Comparison of ENCODE assay signal across 8 cellular contexts in genomic region chr21:36150192-36150711, GRCh38. TPM values are rescaled to one million over a fixed set of nuclear protein-coding genes. Genes with fewer than 3 reads are reported as not detected.
DNase-seq lines count a peak whose midpoint lies in the region; ATAC-seq and TF ChIP-seq lines count a peak whose summit lies in the region.

No MANE protein-coding gene starts in this region.

- ATAC-seq in GM19452 (IDR thresholded peaks at IDR 0.05; ENCODE audit: unreplicated experiment) = peak; percentile 60
- no peak for ATAC-seq in HG03521 (IDR thresholded peaks at IDR 0.05; ENCODE audit: unreplicated experiment)

- H3K4me3 ChIP-seq in BLaER1 (no peak overlapping the region), neutrophil (ENCODE audit: low read depth in 1 of 2, low read length in 1 of 2) (peak overlapping the region; percentile 31), Caco-2 (ENCODE audit: low read depth, low read length) (no peak overlapping the region)

- H3K27ac ChIP-seq in BLaER1 (peak overlapping the region; percentile 74), neutrophil (peak overlapping the region; percentile 85)

- H3K4me1 ChIP-seq in BLaER1 (peaks cover 18% of the 10 kb centered on the region), neutrophil (ENCODE audit: control insufficient read depth in 1 of 2, insufficient read depth in 1 of 2, low read depth in 1 of 2, low read length in 1 of 2) (peaks cover 42 to 46% of the 10 kb centered on the region in 2 experiments), Caco-2 (peaks cover 3% of the 10 kb centered on the region)

- peak; percentile 98 for DNase-seq in NOMO-1 treated with DMSO at 0.1 percent for 48 hours (lab: John Stamatoyannopoulos, UW; ENCODE audit: unreplicated experiment)
- peak; percentile 29 for DNase-seq in dermis blood vessel endothelial cell
- no peak for DNase-seq in Caco-2
- DNase-seq in HuH-7.5 (ENCODE audit: low spot score) = no peak

- H3K9me3 ChIP-seq in BLaER1 = no peaks in the 10 kb centered on the region
- H3K9me3 ChIP-seq in neutrophil = no peaks in the 10 kb centered on the region
- no peaks in the 10 kb centered on the region for H3K9me3 ChIP-seq in Caco-2

- H3K4me3 Mint-ChIP-seq in Caco-2 (ENCODE audit: unreplicated experiment) = no peak overlapping the region

- CTCF ChIA-PET in Caco-2 (lab: Charles Lee) = no interaction called here

- BruUV-seq in Caco-2 (replicated peaks; lab: Mats Ljungman, UMichigan) = no TSS peak

- H4K20me1 ChIP-seq in BLaER1 = no peaks in the 10 kb centered on the region

- peaks cover 11% of the 10 kb centered on the region for H3K4me1 Mint-ChIP-seq in Caco-2 (ENCODE audit: low read depth, unreplicated experiment)

- no peaks in the 10 kb centered on the region for H3K27me3 Mint-ChIP-seq in Caco-2 (ENCODE audit: insufficient read depth, unreplicated experiment)

- no peaks in the 10 kb centered on the region for H3K36me3 ChIP-seq in BLaER1
- no peaks in the 10 kb centered on the region for H3K36me3 ChIP-seq in neutrophil
- no peaks in the 10 kb centered on the region for H3K36me3 ChIP-seq in Caco-2 (ENCODE audit: control insufficient read depth, insufficient read depth, low read length)

- intact Hi-C loops in Caco-2 (cut with micrococcal nuclease; ENCODE audit: unreplicated experiment) = no loop called here

- no peak overlapping the region for H3K27ac Mint-ChIP-seq in Caco-2 (ENCODE audit: unreplicated experiment)

- no peak for TF ChIP-seq CTCF in neutrophil (IDR thresholded peaks at IDR 0.05)
- no peak for TF ChIP-seq CTCF in Caco-2 (IDR thresholded peaks at IDR 0.05; ENCODE audit: insufficient read depth in 1 of 2, low read depth in 1 of 2, low read length in 1 of 2, severe bottlenecking in 1 of 2, unreplicated experiment in 1 of 2)

- POLR2A ChIA-PET in Caco-2 (lab: Charles Lee) = no interaction called here

- no peaks in the 10 kb centered on the region for H3K9me3 Mint-ChIP-seq in Caco-2 (ENCODE audit: unreplicated experiment)

- H3K36me3 Mint-ChIP-seq in Caco-2 (ENCODE audit: insufficient read depth, unreplicated experiment) = peaks cover 4% of the 10 kb centered on the region

- H3K27me3 ChIP-seq in BLaER1 = no peaks in the 10 kb centered on the region
- H3K27me3 ChIP-seq in neutrophil = no peaks in the 10 kb centered on the region
- no peaks in the 10 kb centered on the region for H3K27me3 ChIP-seq in Caco-2 (replicated peaks; ENCODE audit: control insufficient read depth, insufficient read depth, low read length)

- peak overlapping the region; percentile 30; the same call in 1 of the 2 replicates for H3K9ac ChIP-seq in BLaER1

- peak overlapping the region; percentile 74 for H3K4me2 ChIP-seq in BLaER1

RNA-seq across cellular contexts. Expression of gene DOP1B, which starts 6.4 kb away (rescaled TPM):
- 5.1 and 11.1 TPM in 2 replicates for total RNA-seq in dermis blood vessel endothelial cell
- 15.9 and 16.7 TPM in 2 replicates for total RNA-seq in Caco-2 (2022)

RNA-seq across cellular contexts. Expression of gene CBR3, which starts 15.4 kb away (rescaled TPM):
- total RNA-seq in dermis blood vessel endothelial cell (5.8 and 6.8 TPM in 2 replicates), Caco-2 (2022) (0.46 TPM in 1 of 2 replicates, not detected in the other)

Comparison
In these comparisons a context has a peak if more than half of its experiments do, and no peak if none do; other contexts are left out.
1. H3K4me3 ChIP-seq: peak in neutrophil (2 of 2); none in BLaER1 (single experiment) and Caco-2 (single experiment).
2. DNase-seq: peak in NOMO-1 treated with DMSO at 0.1 percent for 48 hours (single experiment) and dermis blood vessel endothelial cell (single experiment); none in Caco-2 (0 of 2) and HuH-7.5 (single experiment).